In the genomic region with DNA sequence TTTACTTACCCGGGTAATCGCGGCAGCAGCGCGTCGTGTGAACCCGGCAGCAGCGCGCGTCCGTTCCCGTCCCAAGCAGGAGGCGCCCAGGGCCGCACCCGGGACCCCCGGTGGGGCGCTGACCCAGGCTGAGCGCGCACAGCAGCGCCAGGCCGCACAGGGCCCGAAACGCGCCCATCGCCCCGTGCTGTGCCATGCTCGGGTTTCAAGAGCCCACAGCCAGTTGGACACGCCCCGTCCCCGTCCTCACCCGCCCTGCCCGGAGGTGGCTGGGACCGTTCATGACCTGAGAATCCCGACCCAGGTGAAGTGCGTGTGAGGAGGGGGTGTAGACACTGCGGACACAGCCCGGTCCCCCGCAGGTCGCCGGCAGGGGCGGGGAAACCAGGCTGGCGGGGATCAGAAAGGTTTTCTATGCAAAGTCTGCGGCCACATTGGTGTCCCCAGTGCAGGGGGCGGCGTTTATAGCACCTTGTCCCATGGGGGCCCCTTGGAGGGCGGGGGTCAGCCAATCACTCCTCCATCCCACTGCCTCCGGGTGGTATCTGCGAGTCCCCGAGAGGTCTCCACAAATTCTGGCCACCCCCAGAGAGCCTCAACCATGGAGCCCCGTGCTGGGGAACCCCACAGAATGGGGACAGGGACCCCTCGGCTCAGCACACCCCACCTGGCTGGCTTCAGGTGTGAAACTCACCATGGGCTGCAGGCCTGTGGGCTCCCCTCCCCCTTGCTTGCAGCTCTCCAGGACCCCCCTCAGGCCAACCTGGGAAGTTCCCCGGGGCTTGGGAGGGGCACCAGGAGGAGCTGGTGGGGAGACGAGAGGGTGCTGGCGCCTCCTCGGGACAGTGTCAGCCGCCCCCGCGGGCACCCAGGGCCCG, we compare ENCODE assay signal across 8 cellular contexts. TPM values are rescaled to one million over a fixed set of nuclear protein-coding genes. Genes with fewer than 3 reads are reported as not detected.
DNase-seq lines count a peak whose midpoint lies in the region; TF ChIP-seq lines count a peak whose summit lies in the region.

A gene with protein sequence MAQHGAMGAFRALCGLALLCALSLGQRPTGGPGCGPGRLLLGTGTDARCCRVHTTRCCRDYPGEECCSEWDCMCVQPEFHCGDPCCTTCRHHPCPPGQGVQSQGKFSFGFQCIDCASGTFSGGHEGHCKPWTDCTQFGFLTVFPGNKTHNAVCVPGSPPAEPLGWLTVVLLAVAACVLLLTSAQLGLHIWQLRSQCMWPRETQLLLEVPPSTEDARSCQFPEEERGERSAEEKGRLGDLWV (minus strand): TSS at position 217 of the 878 bp plus-strand sequence. CDS start 21 bp downstream, at position 196.

- peaks cover 24% of the 10 kb centered on the region for H3K4me1 Mint-ChIP-seq in activated T-helper 1 cell treated with anti-CD3 and anti-CD28 coated beads, Interleukin-12 subunit alpha, Interleukin-12 subunit beta, Interleukin-2, Interleukin-4 antibody, amounts not matched to agents 30 ng/mL and 10 ng/mL and 1 ng/mL, durations not matched to agents 14 hours and 24 hours and 36 hours (ENCODE audit: low read depth)
- peaks cover 21 to 38% of the 10 kb centered on the region in 2 donors for H3K4me1 Mint-ChIP-seq in immature natural killer cell
- H3K4me1 Mint-ChIP-seq in osteocyte (ENCODE audit: unreplicated experiment) = peaks cover 20% of the 10 kb centered on the region

- no CpG with 5 or more reads among the region's 59 CpGs for WGBS in suprapubic skin

- TF ChIP-seq POLR2A in suprapubic skin (IDR thresholded peaks at IDR 0.05) = no peak

- DNase-seq in AG04450 (ENCODE audit: low read depth, low spot score) = no peak
- peak; percentile 39 for DNase-seq in HK-2 (ENCODE audit: unreplicated experiment)
- peak; percentile 47 for DNase-seq in activated T-helper 1 cell treated with anti-CD3 and anti-CD28 coated beads, Interleukin-12 subunit alpha, Interleukin-12 subunit beta, Interleukin-2, Interleukin-4 antibody, amounts not matched to agents 30 ng/mL and 10 ng/mL and 1 ng/mL, durations not matched to agents 14 hours and 24 hours and 36 hours (ENCODE audit: low spot score)
- DNase-seq in immature natural killer cell = peak; percentile 45 to 55 (median 47)
- DNase-seq in suprapubic skin (ENCODE audit: low spot score in 2 of 2) = peak in 1 of 2 donors; percentile 73
- no peak for DNase-seq in NCI-H2107 (lab: John Stamatoyannopoulos, UW)
- no peak for DNase-seq in NCI-H2227 (lab: John Stamatoyannopoulos, UW; ENCODE audit: unreplicated experiment)
- no peak for DNase-seq in osteocyte (ENCODE audit: extremely low spot score, unreplicated experiment)

- CTCF ChIA-PET in AG04450 (lab: Charles Lee) = no interaction called here

- no peaks in the 10 kb centered on the region for H3K36me3 ChIP-seq in suprapubic skin

- intact Hi-C loops in activated T-helper 1 cell treated with anti-CD3 and anti-CD28 coated beads, Interleukin-12 subunit alpha, Interleukin-12 subunit beta, Interleukin-2, Interleukin-4 antibody, amounts not matched to agents 30 ng/mL and 10 ng/mL and 1 ng/mL, durations not matched to agents 14 hours and 24 hours and 36 hours (cut with micrococcal nuclease) = loop anchor here (5.0 kb wide), 3 partner anchors 46 to 101 kb away; partner anchors contain the start of genes ACAP3 and PUSL1

- TF ChIP-seq CTCF in AG04450 (IDR thresholded peaks at IDR 0.05; ENCODE audit: low read depth, low read length) (no peak), suprapubic skin (IDR thresholded peaks at IDR 0.05) (no peak), osteocyte (IDR thresholded peaks at IDR 0.05) (no peak)

- no peak within 1 kb of the TSS for H3K27ac ChIP-seq in AG04450 (ENCODE audit: low read depth, low read length)
- no peak within 1 kb of the TSS for H3K27ac ChIP-seq in suprapubic skin

- H3K9me3 ChIP-seq in AG04450 (ENCODE audit: control insufficient read depth, insufficient read depth, low read length) (peaks cover 3% of the 10 kb centered on the region; the same call in 1 of the 2 replicates), suprapubic skin (no peaks in the 10 kb centered on the region)

- no peaks in the 10 kb centered on the region for H3K9me3 Mint-ChIP-seq in activated T-helper 1 cell treated with anti-CD3 and anti-CD28 coated beads, Interleukin-12 subunit alpha, Interleukin-12 subunit beta, Interleukin-2, Interleukin-4 antibody, amounts not matched to agents 30 ng/mL and 10 ng/mL and 1 ng/mL, durations not matched to agents 14 hours and 24 hours and 36 hours
- H3K9me3 Mint-ChIP-seq in immature natural killer cell = no peaks in the 10 kb centered on the region
- no peaks in the 10 kb centered on the region for H3K9me3 Mint-ChIP-seq in osteocyte (ENCODE audit: unreplicated experiment)

- H3K4me1 ChIP-seq in suprapubic skin = peaks cover 50% of the 10 kb centered on the region

- H3K27me3 ChIP-seq in AG04450 (ENCODE audit: control insufficient read depth, insufficient read depth, low read length) (peaks cover 9% of the 10 kb centered on the region), suprapubic skin (peaks cover 31% of the 10 kb centered on the region)

- peaks cover 11% of the 10 kb centered on the region for H3K36me3 Mint-ChIP-seq in activated T-helper 1 cell treated with anti-CD3 and anti-CD28 coated beads, Interleukin-12 subunit alpha, Interleukin-12 subunit beta, Interleukin-2, Interleukin-4 antibody, amounts not matched to agents 30 ng/mL and 10 ng/mL and 1 ng/mL, durations not matched to agents 14 hours and 24 hours and 36 hours (ENCODE audit: low read depth)
- H3K36me3 Mint-ChIP-seq in immature natural killer cell (no peaks in the 10 kb centered on the region), osteocyte (ENCODE audit: unreplicated experiment) (no peaks in the 10 kb centered on the region)

- no peak for TF ChIP-seq EP300 in suprapubic skin (IDR thresholded peaks at IDR 0.05)

- H3K4me3 ChIP-seq in AG04450 (ENCODE audit: low read depth, low read length) (peak within 1 kb of the TSS; percentile 20; the same call in 1 of the 2 replicates), suprapubic skin (peak within 1 kb of the TSS; percentile 44)

- H3K27me3 Mint-ChIP-seq in activated T-helper 1 cell treated with anti-CD3 and anti-CD28 coated beads, Interleukin-12 subunit alpha, Interleukin-12 subunit beta, Interleukin-2, Interleukin-4 antibody, amounts not matched to agents 30 ng/mL and 10 ng/mL and 1 ng/mL, durations not matched to agents 14 hours and 24 hours and 36 hours (ENCODE audit: insufficient read depth) = no peaks in the 10 kb centered on the region
- H3K27me3 Mint-ChIP-seq in immature natural killer cell (ENCODE audit: low read depth in 3 of 3) = peaks cover 3 to 19% (median 14%) of the 10 kb centered on the region in 3 donors
- H3K27me3 Mint-ChIP-seq in osteocyte (ENCODE audit: unreplicated experiment) = no peaks in the 10 kb centered on the region

- POLR2A ChIA-PET in AG04450 (lab: Yijun Ruan, JAX) = no interaction called here

- peak within 1 kb of the TSS; percentile 99 for H3K27ac Mint-ChIP-seq in activated T-helper 1 cell treated with anti-CD3 and anti-CD28 coated beads, Interleukin-12 subunit alpha, Interleukin-12 subunit beta, Interleukin-2, Interleukin-4 antibody, amounts not matched to agents 30 ng/mL and 10 ng/mL and 1 ng/mL, durations not matched to agents 14 hours and 24 hours and 36 hours
- peak within 1 kb of the TSS; percentile 43 to 80 (median 64) for H3K27ac Mint-ChIP-seq in immature natural killer cell
- no peak within 1 kb of the TSS for H3K27ac Mint-ChIP-seq in osteocyte (ENCODE audit: unreplicated experiment)

- H3K4me3 Mint-ChIP-seq in activated T-helper 1 cell treated with anti-CD3 and anti-CD28 coated beads, Interleukin-12 subunit alpha, Interleukin-12 subunit beta, Interleukin-2, Interleukin-4 antibody, amounts not matched to agents 30 ng/mL and 10 ng/mL and 1 ng/mL, durations not matched to agents 14 hours and 24 hours and 36 hours = peak within 1 kb of the TSS; percentile 86
- H3K4me3 Mint-ChIP-seq in immature natural killer cell (peak within 1 kb of the TSS; percentile 65 to 84 (median 70)), osteocyte (ENCODE audit: unreplicated experiment) (no peak within 1 kb of the TSS)

RNA-seq across cellular contexts. Expression of the gene that starts here (rescaled TPM):
- 1.0 and 2.1 TPM in 2 replicates for polyA plus RNA-seq in AG04450 (2011; rRNA removed)
- polyA minus RNA-seq in AG04450 (2011; rRNA and poly(A)+ RNA removed) = 0.69 TPM in 1 of 2 replicates, not detected in the other
- 350 and 356 TPM in 2 replicates for total RNA-seq in activated T-helper 1 cell treated with anti-CD3 and anti-CD28 coated beads, Interleukin-12 subunit alpha, Interleukin-12 subunit beta, Interleukin-2, Interleukin-4 antibody, amounts not matched to agents 30 ng/mL and 10 ng/mL and 1 ng/mL, durations not matched to agents 14 hours and 24 hours and 36 hours
- polyA plus RNA-seq in immature natural killer cell = 100 to 1,000 TPM in 2 of 3 donors, 10 to 100 TPM in 1; 56.4 to 136 (median 105) TPM
- total RNA-seq in suprapubic skin = 10 to 100 TPM; 24.4 to 62.1 (median 33.5) TPM
- not detected in 2 replicates for total RNA-seq in osteocyte

Comparison
In these comparisons a context has a peak if more than half of its experiments do, and no peak if none do; other contexts are left out.
1. RNA of the gene that starts here (total RNA-seq): 350 to 356 TPM in activated T-helper 1 cell treated with anti-CD3 and anti-CD28 coated beads, Interleukin-12 subunit alpha, Interleukin-12 subunit beta, Interleukin-2, Interleukin-4 antibody, amounts not matched to agents 30 ng/mL and 10 ng/mL and 1 ng/mL, durations not matched to agents 14 hours and 24 hours and 36 hours and 24.4 to 62.1 TPM in suprapubic skin; not detected in osteocyte; every median in the first group is over 10 times any median in the second.
2. RNA of the gene that starts here (polyA plus RNA-seq): 56.4 to 136 TPM in immature natural killer cell; 1.0 to 2.1 TPM in AG04450; every median in the first group is over 10 times any median in the second.
3. DNase-seq: peak in HK-2 (single experiment), activated T-helper 1 cell treated with anti-CD3 and anti-CD28 coated beads, Interleukin-12 subunit alpha, Interleukin-12 subunit beta, Interleukin-2, Interleukin-4 antibody, amounts not matched to agents 30 ng/mL and 10 ng/mL and 1 ng/mL, durations not matched to agents 14 hours and 24 hours and 36 hours (single experiment) and immature natural killer cell (3 of 3); none in AG04450 (single experiment), NCI-H2107 (single experiment), NCI-H2227 (single experiment) and osteocyte (single experiment).